Comparison of ENCODE assay signal across 10 cellular contexts in the genomic region with DNA sequence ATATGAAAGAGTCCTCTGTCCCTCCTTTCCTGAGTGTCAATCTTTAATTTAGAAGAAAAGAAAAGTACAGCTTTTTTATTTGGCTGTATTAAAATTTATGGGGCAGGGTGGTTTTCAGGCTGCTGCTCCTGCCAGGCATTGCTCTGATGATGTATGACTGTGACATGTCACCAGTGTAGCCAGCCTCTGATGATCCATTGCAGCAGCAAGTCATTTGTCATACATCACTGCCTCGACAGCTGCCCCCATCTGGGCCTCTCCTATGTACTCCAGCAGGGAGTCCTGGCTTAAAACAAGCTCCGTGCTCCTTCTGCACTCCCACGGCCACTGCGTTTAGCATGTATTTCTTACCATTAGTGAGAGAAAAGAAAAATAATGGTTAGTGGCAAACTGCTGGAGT.
DNase-seq lines count a peak whose midpoint lies in the region; ATAC-seq and TF ChIP-seq lines count a peak whose summit lies in the region.
"Had no signal": no experiment of that assay in that cellular context is flagged by ENCODE, and none has a peak within 500 bp of the region (broad histone marks: within the 10 kb centered on the region; RNA-seq: fewer than 3 reads in every experiment).

No MANE protein-coding gene starts in this region.

- H3K9me3 ChIP-seq in parathyroid adenoma (ENCODE audit: control insufficient read depth, low read length) = no peaks in the 10 kb centered on the region
- no peaks in the 10 kb centered on the region for H3K9me3 ChIP-seq in right lobe of liver

- TF ChIP-seq POLR2A in right lobe of liver (IDR thresholded peaks at IDR 0.05) = no peak

- no peaks in the 10 kb centered on the region for H3K79me2 ChIP-seq in parathyroid adenoma

- no peak overlapping the region for H3K9ac ChIP-seq in parathyroid adenoma

- ATAC-seq in GM21360 (IDR thresholded peaks at IDR 0.05; ENCODE audit: unreplicated experiment) (no peak), right lobe of liver (no peak)
- ATAC-seq: T-cell had no signal

- H3K27me3 ChIP-seq in parathyroid adenoma (ENCODE audit: control insufficient read depth, insufficient read depth, low read length) (no peaks in the 10 kb centered on the region), right lobe of liver (no peaks in the 10 kb centered on the region)

- no peak overlapping the region for H3K4me2 ChIP-seq in parathyroid adenoma (ENCODE audit: low read length)

- H3K36me3 ChIP-seq in parathyroid adenoma (ENCODE audit: control insufficient read depth, insufficient read depth, low read length) (no peaks in the 10 kb centered on the region), right lobe of liver (no peaks in the 10 kb centered on the region)

- peak overlapping the region; percentile 5 for H2AFZ ChIP-seq in parathyroid adenoma

- H3K4me1 ChIP-seq in parathyroid adenoma (no peaks in the 10 kb centered on the region), right lobe of liver (no peaks in the 10 kb centered on the region)

- intact Hi-C loops in right lobe of liver (cut with DNase I) = no loop called here

- no peak overlapping the region for H3K4me3 ChIP-seq in GM12865 (ENCODE audit: low read depth, low read length)
- no peak overlapping the region for H3K4me3 ChIP-seq in parathyroid adenoma (ENCODE audit: low read depth, low read length)
- H3K4me3 ChIP-seq in right lobe of liver = no peak overlapping the region

- TF ChIP-seq CTCF in GM12865 (IDR thresholded peaks at IDR 0.05; ENCODE audit: insufficient read depth, low read depth, low read length, missing control alignments) (no peak), parathyroid adenoma (IDR thresholded peaks at IDR 0.05) (no peak), right lobe of liver (IDR thresholded peaks at IDR 0.05) (no peak)

- DNase-seq in GM12865 (ENCODE audit: low read depth) (peak; percentile 5), NCI-H2107 (lab: John Stamatoyannopoulos, UW) (peak; percentile 20), amniotic epithelial cell (ENCODE audit: low read depth) (peak; percentile 1), right lobe of liver (no peak), HCEC 1CT (no peak)
- DNase-seq: effector memory CD4-positive, alpha-beta T cell; mesendoderm; T-cell had no signal

- no peak overlapping the region for H3K27ac ChIP-seq in parathyroid adenoma
- no peak overlapping the region for H3K27ac ChIP-seq in right lobe of liver

- WGBS in right lobe of liver (ENCODE audit: insufficient coverage, low coverage, low lambda C conversion rate, missing lambda C conversion rate) = 46% methylated on average over 4 of the region's 4 CpGs

Comparison
In these comparisons a context has a peak if more than half of its experiments do, and no peak if none do; other contexts are left out.
1. DNase-seq: peak in GM12865 (single experiment), NCI-H2107 (single experiment) and amniotic epithelial cell (single experiment); none in right lobe of liver (0 of 3) and HCEC 1CT (single experiment).